Comparison of ENCODE assay signal across 1 cellular context in genomic region chr5:175734016-175734415, GRCh38.
TF ChIP-seq lines count a peak whose summit lies in the region.

No MANE protein-coding gene starts in this region.

TF ChIP-seq in H1, 55 proteins besides CTCF, POLR2A, EP300 and RAD21 (continued from another document):
- TF ChIP-seq, protein P1, sequence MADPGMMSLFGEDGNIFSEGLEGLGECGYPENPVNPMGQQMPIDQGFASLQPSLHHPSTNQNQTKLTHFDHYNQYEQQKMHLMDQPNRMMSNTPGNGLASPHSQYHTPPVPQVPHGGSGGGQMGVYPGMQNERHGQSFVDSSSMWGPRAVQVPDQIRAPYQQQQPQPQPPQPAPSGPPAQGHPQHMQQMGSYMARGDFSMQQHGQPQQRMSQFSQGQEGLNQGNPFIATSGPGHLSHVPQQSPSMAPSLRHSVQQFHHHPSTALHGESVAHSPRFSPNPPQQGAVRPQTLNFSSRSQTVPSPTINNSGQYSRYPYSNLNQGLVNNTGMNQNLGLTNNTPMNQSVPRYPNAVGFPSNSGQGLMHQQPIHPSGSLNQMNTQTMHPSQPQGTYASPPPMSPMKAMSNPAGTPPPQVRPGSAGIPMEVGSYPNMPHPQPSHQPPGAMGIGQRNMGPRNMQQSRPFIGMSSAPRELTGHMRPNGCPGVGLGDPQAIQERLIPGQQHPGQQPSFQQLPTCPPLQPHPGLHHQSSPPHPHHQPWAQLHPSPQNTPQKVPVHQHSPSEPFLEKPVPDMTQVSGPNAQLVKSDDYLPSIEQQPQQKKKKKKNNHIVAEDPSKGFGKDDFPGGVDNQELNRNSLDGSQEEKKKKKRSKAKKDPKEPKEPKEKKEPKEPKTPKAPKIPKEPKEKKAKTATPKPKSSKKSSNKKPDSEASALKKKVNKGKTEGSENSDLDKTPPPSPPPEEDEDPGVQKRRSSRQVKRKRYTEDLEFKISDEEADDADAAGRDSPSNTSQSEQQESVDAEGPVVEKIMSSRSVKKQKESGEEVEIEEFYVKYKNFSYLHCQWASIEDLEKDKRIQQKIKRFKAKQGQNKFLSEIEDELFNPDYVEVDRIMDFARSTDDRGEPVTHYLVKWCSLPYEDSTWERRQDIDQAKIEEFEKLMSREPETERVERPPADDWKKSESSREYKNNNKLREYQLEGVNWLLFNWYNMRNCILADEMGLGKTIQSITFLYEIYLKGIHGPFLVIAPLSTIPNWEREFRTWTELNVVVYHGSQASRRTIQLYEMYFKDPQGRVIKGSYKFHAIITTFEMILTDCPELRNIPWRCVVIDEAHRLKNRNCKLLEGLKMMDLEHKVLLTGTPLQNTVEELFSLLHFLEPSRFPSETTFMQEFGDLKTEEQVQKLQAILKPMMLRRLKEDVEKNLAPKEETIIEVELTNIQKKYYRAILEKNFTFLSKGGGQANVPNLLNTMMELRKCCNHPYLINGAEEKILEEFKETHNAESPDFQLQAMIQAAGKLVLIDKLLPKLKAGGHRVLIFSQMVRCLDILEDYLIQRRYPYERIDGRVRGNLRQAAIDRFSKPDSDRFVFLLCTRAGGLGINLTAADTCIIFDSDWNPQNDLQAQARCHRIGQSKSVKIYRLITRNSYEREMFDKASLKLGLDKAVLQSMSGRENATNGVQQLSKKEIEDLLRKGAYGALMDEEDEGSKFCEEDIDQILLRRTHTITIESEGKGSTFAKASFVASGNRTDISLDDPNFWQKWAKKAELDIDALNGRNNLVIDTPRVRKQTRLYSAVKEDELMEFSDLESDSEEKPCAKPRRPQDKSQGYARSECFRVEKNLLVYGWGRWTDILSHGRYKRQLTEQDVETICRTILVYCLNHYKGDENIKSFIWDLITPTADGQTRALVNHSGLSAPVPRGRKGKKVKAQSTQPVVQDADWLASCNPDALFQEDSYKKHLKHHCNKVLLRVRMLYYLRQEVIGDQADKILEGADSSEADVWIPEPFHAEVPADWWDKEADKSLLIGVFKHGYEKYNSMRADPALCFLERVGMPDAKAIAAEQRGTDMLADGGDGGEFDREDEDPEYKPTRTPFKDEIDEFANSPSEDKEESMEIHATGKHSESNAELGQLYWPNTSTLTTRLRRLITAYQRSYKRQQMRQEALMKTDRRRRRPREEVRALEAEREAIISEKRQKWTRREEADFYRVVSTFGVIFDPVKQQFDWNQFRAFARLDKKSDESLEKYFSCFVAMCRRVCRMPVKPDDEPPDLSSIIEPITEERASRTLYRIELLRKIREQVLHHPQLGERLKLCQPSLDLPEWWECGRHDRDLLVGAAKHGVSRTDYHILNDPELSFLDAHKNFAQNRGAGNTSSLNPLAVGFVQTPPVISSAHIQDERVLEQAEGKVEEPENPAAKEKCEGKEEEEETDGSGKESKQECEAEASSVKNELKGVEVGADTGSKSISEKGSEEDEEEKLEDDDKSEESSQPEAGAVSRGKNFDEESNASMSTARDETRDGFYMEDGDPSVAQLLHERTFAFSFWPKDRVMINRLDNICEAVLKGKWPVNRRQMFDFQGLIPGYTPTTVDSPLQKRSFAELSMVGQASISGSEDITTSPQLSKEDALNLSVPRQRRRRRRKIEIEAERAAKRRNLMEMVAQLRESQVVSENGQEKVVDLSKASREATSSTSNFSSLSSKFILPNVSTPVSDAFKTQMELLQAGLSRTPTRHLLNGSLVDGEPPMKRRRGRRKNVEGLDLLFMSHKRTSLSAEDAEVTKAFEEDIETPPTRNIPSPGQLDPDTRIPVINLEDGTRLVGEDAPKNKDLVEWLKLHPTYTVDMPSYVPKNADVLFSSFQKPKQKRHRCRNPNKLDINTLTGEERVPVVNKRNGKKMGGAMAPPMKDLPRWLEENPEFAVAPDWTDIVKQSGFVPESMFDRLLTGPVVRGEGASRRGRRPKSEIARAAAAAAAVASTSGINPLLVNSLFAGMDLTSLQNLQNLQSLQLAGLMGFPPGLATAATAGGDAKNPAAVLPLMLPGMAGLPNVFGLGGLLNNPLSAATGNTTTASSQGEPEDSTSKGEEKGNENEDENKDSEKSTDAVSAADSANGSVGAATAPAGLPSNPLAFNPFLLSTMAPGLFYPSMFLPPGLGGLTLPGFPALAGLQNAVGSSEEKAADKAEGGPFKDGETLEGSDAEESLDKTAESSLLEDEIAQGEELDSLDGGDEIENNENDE (IDR thresholded peaks at IDR 0.05; ENCODE audit: insufficient replicate concordance, low read length) = no peak
